In genomic region chr1:5922700-5923330, GRCh38 we compare ENCODE assay signal across 6 cellular contexts.
DNase-seq lines count a peak whose midpoint lies in the region; TF ChIP-seq lines count a peak whose summit lies in the region.
"Not testable (repeated sequence)": the region's sequence is repeated elsewhere in the genome, so short reads cannot be mapped to it uniquely, and the experiment has no call there.

No MANE protein-coding gene starts in this region.

- H3K36me3 Mint-ChIP-seq in neural crest cell (ENCODE audit: low read depth) (peaks cover 16% of the 10 kb centered on the region), progenitor cell of endocrine pancreas (ENCODE audit: insufficient read depth) (peaks cover 11% of the 10 kb centered on the region)

- H3K4me3 ChIP-seq in GM23248, adrenal gland, coronary artery: not testable (repeated sequence)

- not testable (repeated sequence) for H3K9ac ChIP-seq in GM23248

- not testable (repeated sequence) for H2AFZ ChIP-seq in GM23248

- H3K27ac ChIP-seq in GM23248, adrenal gland: not testable (repeated sequence)
- peak overlapping the region in 1 of 2 donors; percentile 45 for H3K27ac ChIP-seq in coronary artery

- not testable (repeated sequence) for H3K4me2 ChIP-seq in GM23248 (ENCODE audit: unreplicated experiment)

- not testable (repeated sequence) for TF ChIP-seq CTCF in adrenal gland (IDR thresholded peaks at IDR 0.05); coronary artery (IDR thresholded peaks at IDR 0.05); neural crest cell (conservative IDR thresholded peaks at IDR 0.05); progenitor cell of endocrine pancreas (IDR thresholded peaks at IDR 0.05; ENCODE audit: unreplicated experiment)

- H3K27ac Mint-ChIP-seq in neural crest cell (ENCODE audit: unreplicated experiment) (peak overlapping the region; percentile 36), progenitor cell of endocrine pancreas (peak overlapping the region; percentile 63)

- H3K9me3 Mint-ChIP-seq in neural crest cell; progenitor cell of endocrine pancreas (ENCODE audit: low read depth): not testable (repeated sequence)

- not testable (repeated sequence) for H3K9me3 ChIP-seq in GM23248 (ENCODE audit: low read depth); adrenal gland (replicated peaks in 1 of 3)

- H3K4me1 ChIP-seq in GM23248 (ENCODE audit: insufficient read depth); adrenal gland (replicated peaks in 1 of 2): not testable (repeated sequence)

- not testable (repeated sequence) for H3K27me3 Mint-ChIP-seq in neural crest cell (ENCODE audit: low read depth); progenitor cell of endocrine pancreas

- H3K36me3 ChIP-seq in GM23248 (ENCODE audit: low read depth); adrenal gland (replicated peaks in 1 of 2): not testable (repeated sequence)

- H3K4me3 Mint-ChIP-seq in neural crest cell; progenitor cell of endocrine pancreas (ENCODE audit: low read depth): not testable (repeated sequence)

- DNase-seq in GM23248 (peak; percentile 40), adrenal gland (peak in 5 of 7 donors; percentile 40 to 58 (median 44)), coronary artery (ENCODE audit: low spot score) (peak; percentile 70), cardiac septum (ENCODE audit: low spot score) (peak; percentile 55)
- DNase-seq in neural crest cell (ENCODE audit: low read depth, low spot score); progenitor cell of endocrine pancreas (ENCODE audit: low spot score, unreplicated experiment): not testable (repeated sequence)

- not testable (repeated sequence) for H3K79me2 ChIP-seq in GM23248 (ENCODE audit: insufficient read depth)

- not testable (repeated sequence) for TF ChIP-seq POLR2A in adrenal gland (IDR thresholded peaks at IDR 0.05)

- H3F3A ChIP-seq in GM23248 (ENCODE audit: insufficient read depth) = not testable (repeated sequence)

- not testable (repeated sequence) for H3K4me1 Mint-ChIP-seq in neural crest cell; progenitor cell of endocrine pancreas (ENCODE audit: low read depth)

- intact Hi-C loops in adrenal gland (cut with DNase I); cardiac septum (cut with DNase I): not testable (repeated sequence)

- H3K27me3 ChIP-seq in GM23248 (replicated peaks; ENCODE audit: insufficient read depth); adrenal gland: not testable (repeated sequence)

- H3K9me2 ChIP-seq in GM23248 (ENCODE audit: insufficient read depth) = not testable (repeated sequence)

- not testable (repeated sequence) for H4K20me1 ChIP-seq in GM23248 (ENCODE audit: insufficient read depth)

- 54 to 57% methylated on average over 21 of the region's 21 CpGs for WGBS in GM23248 (ENCODE audit: low coverage in 1 of 2, low lambda C conversion rate in 2 of 2, missing lambda C conversion rate in 2 of 2), 2 experiments
- 69 to 75% (median 70%) methylated on average over 13 to 21 of the region's 21 CpGs for whole genome bisulfite sequencing in adrenal gland, 4 donors

- in situ Hi-C loops in GM23248 (cut with MboI) = loop anchor here (25.0 kb wide), 3 partner anchors 411 to 2011 kb away; partner anchors contain the start of genes AJAP1 and C1orf174
